24 cellular contexts compared by ENCODE assay signal in the genomic region with DNA sequence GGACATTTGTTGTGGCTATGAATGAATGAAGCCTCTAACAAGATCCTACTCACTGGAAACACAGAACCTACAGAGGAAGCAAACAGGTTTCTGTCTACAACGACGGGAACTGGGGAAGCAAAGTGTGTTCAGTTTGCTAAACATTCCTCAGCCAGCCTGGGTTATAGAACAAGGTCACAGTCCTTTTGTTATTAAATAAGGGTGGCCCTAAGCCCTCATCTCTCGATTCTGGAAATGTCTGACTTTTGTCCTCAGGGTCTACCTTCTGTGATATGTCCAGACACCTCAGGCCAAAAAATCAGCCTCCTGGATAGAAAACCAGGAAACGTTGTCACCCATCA.
"Had no signal": no experiment of that assay in that cellular context is flagged by ENCODE, and none has a peak within 500 bp of the region (broad histone marks: within the 10 kb centered on the region; RNA-seq: fewer than 3 reads in every experiment).

No MANE protein-coding gene starts in this region.

- H3K36me3 Mint-ChIP-seq: activated naive CD8-positive, alpha-beta T cell; brain; natural killer cell; stimulated activated naive B cell treated with anti-CD40 and anti-IgM and Interleukin-4, amounts not matched to agents 10 μg/mL and 1 μg/mL and 100 μg/mL, for 72 hours had no signal

- H3K36me3 ChIP-seq: ascending aorta, cardiac muscle cell, heart right ventricle, left lung, ovary, stomach, tibial artery, upper lobe of right lung had no signal

- H3K4me1 ChIP-seq: left lung had no signal

- H3K4me3 ChIP-seq: ascending aorta, cardiac muscle cell, heart right ventricle, left lung, lung, ovary, stomach, tibial artery, upper lobe of right lung had no signal

- H3K4me1 Mint-ChIP-seq: natural killer cell had no signal

- ATAC-seq: activated CD4-positive, CD25-positive, alpha-beta regulatory T cell treated with anti-CD3 and anti-CD28 coated beads, Interleukin-2, amount 50 U/mL, for 24 hours; esophagus mucosa had no signal

- H3K9me3 Mint-ChIP-seq: natural killer cell; stimulated activated naive B cell treated with anti-CD40 and anti-IgM and Interleukin-4, amounts not matched to agents 10 μg/mL and 1 μg/mL and 100 μg/mL, for 72 hours; T-helper 2 cell treated with Interferon-gamma antibody and Interleukin-4, amounts not matched to agents 5 μg/mL and 100 μg/mL, for 36 hours had no signal

- H3K27me3 ChIP-seq: ascending aorta, cardiac muscle cell, heart right ventricle, left lung, ovary, stomach, tibial artery, upper lobe of right lung had no signal

- H3K9me3 ChIP-seq: ascending aorta, heart right ventricle, left lung, ovary, stomach, tibial artery, upper lobe of right lung had no signal

- H3K27ac Mint-ChIP-seq: activated naive CD8-positive, alpha-beta T cell; natural killer cell; progenitor cell of endocrine pancreas; stimulated activated naive B cell treated with anti-CD40 and anti-IgM and Interleukin-4, amounts not matched to agents 10 μg/mL and 1 μg/mL and 100 μg/mL, for 72 hours; T-helper 2 cell treated with Interferon-gamma antibody and Interleukin-4, amounts not matched to agents 5 μg/mL and 100 μg/mL, for 36 hours had no signal

- H3K27me3 Mint-ChIP-seq: progenitor cell of endocrine pancreas had no signal

- H3K4me3 Mint-ChIP-seq: activated naive CD8-positive, alpha-beta T cell; brain; natural killer cell; stimulated activated naive B cell treated with anti-CD40 and anti-IgM and Interleukin-4, amounts not matched to agents 10 μg/mL and 1 μg/mL and 100 μg/mL, for 72 hours; T-helper 2 cell treated with Interferon-gamma antibody and Interleukin-4, amounts not matched to agents 5 μg/mL and 100 μg/mL, for 36 hours had no signal

- H3K27ac ChIP-seq: ascending aorta, cardiac muscle cell, heart right ventricle, left lung, ovary, stomach, tibial artery, upper lobe of right lung had no signal

- DNase-seq: activated CD8-positive, alpha-beta memory T cell treated with anti-CD3 and anti-CD28 coated beads for 24 hours; activated effector memory CD4-positive, alpha-beta T cell treated with Interleukin-2 at 50 U/mL for 16 hours; activated naive CD4-positive, alpha-beta T cell treated with Interleukin-2 at 50 U/mL for 16 hours; foreskin melanocyte; kidney glomerular epithelial cell; mesendoderm; natural killer cell; stimulated activated naive B cell treated with anti-CD40 and anti-IgM and Interleukin-4, amounts not matched to agents 10 μg/mL and 1 μg/mL and 100 μg/mL, for 72 hours; T-helper 1 cell; upper lobe of right lung had no signal
